In the genomic region with DNA sequence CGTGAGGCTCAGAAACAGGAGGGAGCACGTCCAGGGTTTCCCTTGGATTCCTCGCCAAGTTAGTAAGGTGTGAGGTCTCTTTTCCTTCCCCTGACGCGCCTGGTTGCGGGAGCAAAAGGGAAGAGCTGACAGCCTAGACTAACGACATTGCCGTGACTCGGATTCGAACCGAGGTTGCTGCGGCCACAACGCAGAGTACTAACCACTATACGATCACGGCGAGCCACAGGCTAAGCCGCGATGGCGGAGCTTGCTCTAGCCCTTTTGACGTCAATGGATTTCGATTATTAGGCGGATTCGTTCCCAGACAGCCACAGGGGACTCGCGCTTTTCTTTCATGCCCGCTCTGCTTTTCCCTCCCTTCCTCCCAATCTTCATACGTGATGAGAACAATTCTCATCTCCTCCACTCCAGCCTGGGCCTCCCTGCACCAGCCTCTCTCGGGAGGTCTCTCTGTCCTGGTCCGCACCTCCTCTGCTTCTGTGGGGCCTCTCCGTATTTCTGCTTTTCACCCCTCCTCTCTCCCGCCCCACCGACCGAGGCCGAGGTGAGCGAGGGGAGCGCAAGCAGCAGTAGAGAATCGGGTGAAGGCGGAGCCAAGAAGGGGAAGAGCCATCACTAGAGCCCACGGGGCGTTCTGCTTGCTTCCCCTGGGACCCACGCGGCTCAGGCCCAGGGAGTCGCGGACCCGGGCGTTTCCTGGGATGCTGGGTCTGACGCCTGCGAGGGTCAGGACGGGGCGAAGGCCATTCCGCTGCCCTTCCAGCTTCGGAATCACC, we compare ENCODE assay signal across 8 cellular contexts.
DNase-seq lines count a peak whose midpoint lies in the region; ATAC-seq, FAIRE-seq and TF ChIP-seq lines count a peak whose summit lies in the region.
"Not testable (repeated sequence)": the region's sequence is repeated elsewhere in the genome, so short reads cannot be mapped to it uniquely, and the experiment has no call there.

No MANE protein-coding gene starts in this region.

- peak overlapping the region; percentile 87 for H3K4me3 Mint-ChIP-seq in astrocyte (ENCODE audit: unreplicated experiment)

- peak overlapping the region; percentile 79 for H2AFZ ChIP-seq in astrocyte (ENCODE audit: low read depth, low read length)
- H2AFZ ChIP-seq in neural cell (ENCODE audit: low read depth, low read length), result not testable (repeated sequence)

- not testable (repeated sequence) for H3K4me1 ChIP-seq in BLaER1; astrocyte (ENCODE audit: insufficient read depth, low read length)

- H3K36me3 ChIP-seq in BLaER1; astrocyte (ENCODE audit: insufficient read depth, low read length); neural cell (ENCODE audit: insufficient read depth, low read length): not testable (repeated sequence)

- not testable (repeated sequence) for TF ChIP-seq CTCF in astrocyte (IDR thresholded peaks at IDR 0.05; ENCODE audit: insufficient read depth, low read depth, low read length); neural cell (IDR thresholded peaks at IDR 0.05; ENCODE audit: poor library complexity, severe bottlenecking)

- peak; percentile 88 for DNase-seq in activated CD4-positive, alpha-beta T cell treated with anti-CD3 and anti-CD28 coated beads for 48 hours
- DNase-seq in astrocyte (ENCODE audit: low read depth), result not testable (repeated sequence)
- DNase-seq in Right ventricle myocardium inferior (ENCODE audit: missing footprints), result peak; percentile 77
- DNase-seq in stimulated activated CD8-positive, alpha-beta memory T cell treated with anti-CD3 and anti-CD28 coated beads, Interleukin-15, amount 100 ng/mL, for 24 hours (ENCODE audit: low read depth), result peak; percentile 62

- intact Hi-C loops in Right ventricle myocardium inferior (cut with DNase I), result not testable (repeated sequence)

- not testable (repeated sequence) for H3F3A ChIP-seq in neural cell (ENCODE audit: insufficient read depth, low read length, poor library complexity, severe bottlenecking)

- not testable (repeated sequence) for TF ChIP-seq RAD21 in neural cell (conservative IDR thresholded peaks at IDR 0.05)

- peak overlapping the region; percentile 58 for H3K4me2 ChIP-seq in BLaER1
- H3K4me2 ChIP-seq in astrocyte (ENCODE audit: low read length), result peak overlapping the region; percentile 88
- H3K4me2 ChIP-seq in neural cell (ENCODE audit: low read length), result not testable (repeated sequence)

- H3K27me3 Mint-ChIP-seq in astrocyte (ENCODE audit: low read depth, unreplicated experiment), result peaks cover 19% of the 10 kb centered on the region

- not testable (repeated sequence) for H3K27ac ChIP-seq in BLaER1; neural cell (ENCODE audit: low read length)
- peak overlapping the region; percentile 47 for H3K27ac ChIP-seq in astrocyte (ENCODE audit: low read depth, low read length)

- not testable (repeated sequence) for H4K20me1 ChIP-seq in BLaER1; astrocyte (ENCODE audit: insufficient read depth, low read length); neural cell (ENCODE audit: insufficient read depth)

- not testable (repeated sequence) for H3K9me3 Mint-ChIP-seq in astrocyte (ENCODE audit: unreplicated experiment)

- H3K9me2 ChIP-seq in neural cell (ENCODE audit: insufficient read depth, low read length), result not testable (repeated sequence)

- not testable (repeated sequence) for H3K79me2 ChIP-seq in astrocyte (ENCODE audit: insufficient read depth, low read length); neural cell (replicated peaks; ENCODE audit: insufficient read depth, low read length)

- H3K4me1 Mint-ChIP-seq in astrocyte (ENCODE audit: low read depth, unreplicated experiment), result not testable (repeated sequence)

- H3K9me3 ChIP-seq in BLaER1, result peaks cover 12% of the 10 kb centered on the region
- H3K9me3 ChIP-seq in astrocyte (ENCODE audit: insufficient read depth, low read depth, low read length); neural cell (ENCODE audit: low read length): not testable (repeated sequence)

- not testable (repeated sequence) for H3K9ac ChIP-seq in BLaER1; neural cell (ENCODE audit: low read length)
- H3K9ac ChIP-seq in astrocyte (ENCODE audit: low read length), result peak overlapping the region; percentile 75

- not testable (repeated sequence) for TF ChIP-seq EP300 in neural cell (conservative IDR thresholded peaks at IDR 0.05; ENCODE audit: poor library complexity, severe bottlenecking)

- FAIRE-seq in astrocyte (lab: Jason Lieb, UNC), result peak; percentile 87

- peak; percentile 69 for ATAC-seq in GM21528 (IDR thresholded peaks at IDR 0.05; ENCODE audit: low FRiP score, unreplicated experiment)
- ATAC-seq in HG03520 (IDR thresholded peaks at IDR 0.05; ENCODE audit: unreplicated experiment), result peak; percentile 75
- ATAC-seq in Right ventricle myocardium inferior, result peak; percentile 87

- H3K27me3 ChIP-seq in BLaER1 (peaks cover 17% of the 10 kb centered on the region), neural cell (ENCODE audit: insufficient read depth, low read depth, low read length) (peaks cover 28% of the 10 kb centered on the region)
- not testable (repeated sequence) for H3K27me3 ChIP-seq in astrocyte (ENCODE audit: insufficient read depth, low read length)

- H3K4me3 ChIP-seq in BLaER1 (peak overlapping the region; percentile 50; the same call in 1 of the 2 replicates), astrocyte (ENCODE audit: insufficient read depth, low read depth, low read length) (peak overlapping the region; percentile 73), neural cell (ENCODE audit: low read length) (peak overlapping the region; percentile 60)

- peak overlapping the region; percentile 79 for H3K27ac Mint-ChIP-seq in astrocyte (ENCODE audit: unreplicated experiment)

- H3K36me3 Mint-ChIP-seq in astrocyte (ENCODE audit: low read depth, unreplicated experiment), result not testable (repeated sequence)
